ENCODE assay signal across 24 cellular contexts in the genomic region with DNA sequence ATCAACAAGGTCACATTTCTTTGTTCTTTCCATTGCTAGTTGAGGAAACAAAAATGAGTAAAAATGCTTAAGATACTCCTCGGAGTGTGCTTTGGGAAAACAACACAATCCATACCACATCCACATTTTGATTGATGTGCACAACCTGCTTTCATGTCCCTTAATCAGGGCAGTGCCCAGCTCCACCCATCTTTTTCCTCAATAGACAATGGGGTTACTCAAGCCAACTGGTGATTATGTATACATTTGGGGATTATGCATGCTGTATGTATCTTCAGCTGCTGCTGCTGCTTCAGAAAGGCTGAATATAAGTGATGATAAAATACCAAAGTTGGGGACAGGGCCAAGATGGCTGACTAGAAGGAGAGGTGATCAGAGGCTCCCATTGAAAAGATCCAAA.
"Had no signal": no experiment of that assay in that cellular context is flagged by ENCODE, and none has a peak within 500 bp of the region (broad histone marks: within the 10 kb centered on the region; RNA-seq: fewer than 3 reads in every experiment).

No MANE protein-coding gene starts in this region.

- H3K36me3 ChIP-seq: stomach, suprapubic skin, thoracic aorta, thyroid gland, tibial artery, tibial nerve, transverse colon, upper lobe of left lung, upper lobe of right lung, uterus, vagina had no signal

- H3K4me3 ChIP-seq: stomach, suprapubic skin, testis, thoracic aorta, thyroid gland, tibial artery, tibial nerve, transverse colon, upper lobe of left lung, upper lobe of right lung, uterus, vagina had no signal

- H3K9me3 ChIP-seq: suprapubic skin, testis, thoracic aorta, thyroid gland, tibial artery, transverse colon, upper lobe of right lung, uterus, vagina had no signal

- H3K27ac ChIP-seq: stomach, suprapubic skin, testis, thoracic aorta, thyroid gland, tibial artery, tibial nerve, transverse colon, upper lobe of left lung, upper lobe of right lung, uterus, vagina had no signal

- ATAC-seq: stimulated activated memory B cell treated with anti-CD40 and anti-IgM and Interleukin-4, amounts not matched to agents 10 μg/mL and 1 μg/mL and 100 μg/mL, for 72 hours; stimulated activated naive B cell treated with anti-CD40 and anti-IgM and Interleukin-4, amounts not matched to agents 10 μg/mL and 1 μg/mL and 100 μg/mL, for 72 hours; stimulated activated naive CD8-positive, alpha-beta T cell treated with anti-CD3 and anti-CD28 coated beads, Interleukin-15, amount 100 ng/mL, for 72 hours; stimulated activated naive CD8-positive, alpha-beta T cell treated with anti-CD3 and anti-CD28 coated beads, Interleukin-15, Interleukin-2, amounts not matched to agents 100 U/mL and 50 U/mL, for 24 hours; upper lobe of right lung had no signal

- H3K27me3 ChIP-seq: stomach, suprapubic skin, testis, thyroid gland, tibial artery, tibial nerve, transverse colon, upper lobe of left lung, upper lobe of right lung, uterus, vagina had no signal

- DNase-seq: stimulated activated CD4-positive, alpha-beta T cell treated with anti-CD3 and anti-CD28 coated beads, Interleukin-2, amount 100 ng/mL, for 48 hours; stimulated activated CD4-positive, alpha-beta T cell treated with anti-CD3 and anti-CD28 coated beads, Interleukin-4, amount 100 ng/mL, for 1 hour; stimulated activated CD4-positive, alpha-beta T cell treated with anti-CD3 and anti-CD28 coated beads, Interleukin-4, amount 100 ng/mL, for 24 hours; stimulated activated CD4-positive, alpha-beta T cell treated with anti-CD3 and anti-CD28 coated beads, Interleukin-4, amount 100 ng/mL, for 4 hours; stimulated activated CD8-positive, alpha-beta memory T cell treated with anti-CD3 and anti-CD28 coated beads, Interleukin-4, amount 100 ng/mL, for 48 hours; stimulated activated naive B cell treated with anti-CD40 and anti-IgM and Interleukin-4, amounts not matched to agents 10 μg/mL and 1 μg/mL and 100 μg/mL, for 72 hours; stimulated activated naive CD4-positive, alpha-beta T cell; stimulated activated naive CD4-positive, alpha-beta T cell treated with Interleukin-2 at 50 U/mL for 16 hours; stimulated activated naive CD8-positive, alpha-beta T cell treated with anti-CD3 and anti-CD28 coated beads, Interleukin-15, amount 100 ng/mL, for 72 hours; stimulated activated naive CD8-positive, alpha-beta T cell treated with anti-CD3 and anti-CD28 coated beads, Interleukin-15, Interleukin-2, amounts not matched to agents 100 U/mL and 50 U/mL, for 24 hours; stomach; substantia nigra; testis; thyroid gland; tibial artery; transverse colon; upper lobe of left lung; upper lobe of right lung; uterus had no signal

- H3K4me1 ChIP-seq: stomach, suprapubic skin, testis, thyroid gland, tibial artery, tibial nerve, transverse colon, upper lobe of left lung, upper lobe of right lung, uterus, vagina had no signal
